In the genomic region with DNA sequence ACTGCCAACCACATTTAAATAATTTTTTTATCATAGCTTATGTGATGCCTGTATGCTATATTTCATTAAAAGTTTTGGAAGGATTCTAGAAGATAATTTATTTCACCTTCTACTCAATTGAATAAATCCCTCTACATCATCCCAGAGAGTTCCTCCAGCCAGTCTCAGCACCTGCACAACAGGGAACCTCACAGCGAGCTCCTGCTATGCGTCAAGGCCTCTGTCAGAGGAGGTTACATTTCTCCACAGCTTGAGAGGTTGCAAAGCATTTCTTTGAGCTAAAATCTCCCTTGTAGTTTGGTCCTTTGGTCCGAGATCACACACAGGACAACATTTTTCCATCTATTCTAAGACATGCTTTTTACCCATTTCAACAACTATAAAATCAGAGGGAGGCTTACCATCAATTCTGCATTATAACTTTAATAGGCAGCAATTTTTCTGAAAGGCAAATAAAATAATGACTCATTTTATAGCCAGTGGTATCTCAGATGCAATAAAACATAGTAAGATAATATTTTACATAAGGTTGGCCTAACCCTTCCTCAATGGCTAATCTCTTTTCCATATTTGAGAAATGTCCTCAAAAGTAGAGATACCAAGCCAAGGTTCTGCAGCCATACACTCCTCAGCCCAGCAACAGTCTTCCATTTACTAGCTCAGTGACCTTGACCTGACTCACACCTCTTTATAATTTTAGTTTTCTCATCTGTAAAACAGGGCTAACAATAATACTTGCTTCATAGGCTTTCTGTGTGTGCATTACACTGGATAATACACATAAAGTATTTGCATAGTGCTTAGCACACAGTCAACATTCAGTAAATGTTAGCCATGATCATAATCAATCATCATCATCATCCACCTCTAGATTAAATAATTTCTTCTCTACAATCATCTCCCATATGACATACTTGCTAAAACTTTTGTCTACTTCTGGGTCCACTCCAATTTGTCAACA, we compare ENCODE assay signal across 1 cellular context.
TF ChIP-seq lines count a peak whose summit lies in the region.

No MANE protein-coding gene starts in this region.

TF ChIP-seq in HEK293, 187 proteins besides CTCF, POLR2A, EP300 and RAD21 (continued from another document and continues in another):
- no peak for TF ChIP-seq ZNF449 (tag by site-specific recombination; IDR thresholded peaks at IDR 0.05)
- TF ChIP-seq ZBTB17 (tag by site-specific recombination; IDR thresholded peaks at IDR 0.05): 0 out of 2 replicates have a peak, but pooled peaks have one; percentile 19
- TF ChIP-seq BCL11A (tag by site-specific recombination; IDR thresholded peaks at IDR 0.05; ENCODE audit: low read depth): no peak
- no peak for TF ChIP-seq ZBTB8A (tag by site-specific recombination; IDR thresholded peaks at IDR 0.05)
- no peak for TF ChIP-seq ZNF404 (tag by site-specific recombination; IDR thresholded peaks at IDR 0.05)
- TF ChIP-seq ZFHX2 (tag by site-specific recombination; conservative IDR thresholded peaks at IDR 0.05): no peak
- TF ChIP-seq ZNF350 (tag by site-specific recombination; IDR thresholded peaks at IDR 0.05): no peak
- no peak for TF ChIP-seq ZNF394 (tag by site-specific recombination; IDR thresholded peaks at IDR 0.05; ENCODE audit: borderline replicate concordance)
- TF ChIP-seq, protein P1, sequence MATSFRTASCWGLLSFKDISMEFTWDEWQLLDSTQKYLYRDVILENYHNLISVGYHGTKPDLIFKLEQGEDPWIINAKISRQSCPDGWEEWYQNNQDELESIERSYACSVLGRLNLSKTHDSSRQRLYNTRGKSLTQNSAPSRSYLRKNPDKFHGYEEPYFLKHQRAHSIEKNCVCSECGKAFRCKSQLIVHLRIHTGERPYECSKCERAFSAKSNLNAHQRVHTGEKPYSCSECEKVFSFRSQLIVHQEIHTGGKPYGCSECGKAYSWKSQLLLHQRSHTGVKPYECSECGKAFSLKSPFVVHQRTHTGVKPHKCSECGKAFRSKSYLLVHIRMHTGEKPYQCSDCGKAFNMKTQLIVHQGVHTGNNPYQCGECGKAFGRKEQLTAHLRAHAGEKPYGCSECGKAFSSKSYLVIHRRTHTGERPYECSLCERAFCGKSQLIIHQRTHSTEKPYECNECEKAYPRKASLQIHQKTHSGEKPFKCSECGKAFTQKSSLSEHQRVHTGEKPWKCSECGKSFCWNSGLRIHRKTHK (tag by site-specific recombination; IDR thresholded peaks at IDR 0.05): no peak
- no peak for TF ChIP-seq SP3 (tag by site-specific recombination; IDR thresholded peaks at IDR 0.05)
- no peak for TF ChIP-seq ZNF585B (tag by site-specific recombination; IDR thresholded peaks at IDR 0.05)
- TF ChIP-seq TRIM28 (IDR thresholded peaks at IDR 0.05; ENCODE audit: borderline replicate concordance, low read length): no peak
- TF ChIP-seq, protein P2, sequence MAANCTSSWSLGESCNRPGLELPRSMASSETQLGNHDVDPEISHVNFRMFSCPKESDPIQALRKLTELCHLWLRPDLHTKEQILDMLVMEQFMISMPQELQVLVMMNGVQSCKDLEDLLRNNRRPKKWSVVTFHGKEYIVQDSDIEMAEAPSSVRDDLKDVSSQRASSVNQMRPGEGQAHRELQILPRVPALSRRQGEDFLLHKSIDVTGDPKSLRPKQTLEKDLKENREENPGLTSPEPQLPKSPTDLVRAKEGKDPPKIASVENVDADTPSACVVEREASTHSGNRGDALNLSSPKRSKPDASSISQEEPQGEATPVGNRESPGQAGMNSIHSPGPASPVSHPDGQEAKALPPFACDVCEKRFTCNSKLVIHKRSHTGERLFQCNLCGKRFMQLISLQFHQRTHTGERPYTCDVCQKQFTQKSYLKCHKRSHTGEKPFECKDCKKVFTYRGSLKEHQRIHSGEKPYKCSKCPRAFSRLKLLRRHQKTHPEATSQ (tag by site-specific recombination; IDR thresholded peaks at IDR 0.05): no peak
- TF ChIP-seq ZNF701 (tag by site-specific recombination; IDR thresholded peaks at IDR 0.05): no peak
- peak; percentile 89 for TF ChIP-seq PRDM6 (tag by site-specific recombination; IDR thresholded peaks at IDR 0.05)
- 0 out of 2 replicates have a peak, but pooled peaks have one; percentile 13 for TF ChIP-seq ZNF121 (tag by site-specific recombination; IDR thresholded peaks at IDR 0.05)
- no peak for TF ChIP-seq ZNF571 (tag by site-specific recombination; IDR thresholded peaks at IDR 0.05)
- TF ChIP-seq ZNF707 (tag by site-specific recombination; IDR thresholded peaks at IDR 0.05): no peak
- no peak for TF ChIP-seq ZNF37A (tag by site-specific recombination; IDR thresholded peaks at IDR 0.05)
- 0 out of 2 replicates have a peak, but pooled peaks have one; percentile 7 for TF ChIP-seq MZF1 (tag by site-specific recombination; IDR thresholded peaks at IDR 0.05; ENCODE audit: borderline replicate concordance)
- no peak for TF ChIP-seq ZNF510 (tag by site-specific recombination; IDR thresholded peaks at IDR 0.05; ENCODE audit: insufficient replicate concordance)
- TF ChIP-seq ZBTB21 (tag by site-specific recombination; IDR thresholded peaks at IDR 0.05): no peak
- peak; percentile 60 for TF ChIP-seq FEZF1 (tag by site-specific recombination; IDR thresholded peaks at IDR 0.05)
- no peak for TF ChIP-seq ZNF157 (tag by site-specific recombination; IDR thresholded peaks at IDR 0.05)
- TF ChIP-seq, protein P3, sequence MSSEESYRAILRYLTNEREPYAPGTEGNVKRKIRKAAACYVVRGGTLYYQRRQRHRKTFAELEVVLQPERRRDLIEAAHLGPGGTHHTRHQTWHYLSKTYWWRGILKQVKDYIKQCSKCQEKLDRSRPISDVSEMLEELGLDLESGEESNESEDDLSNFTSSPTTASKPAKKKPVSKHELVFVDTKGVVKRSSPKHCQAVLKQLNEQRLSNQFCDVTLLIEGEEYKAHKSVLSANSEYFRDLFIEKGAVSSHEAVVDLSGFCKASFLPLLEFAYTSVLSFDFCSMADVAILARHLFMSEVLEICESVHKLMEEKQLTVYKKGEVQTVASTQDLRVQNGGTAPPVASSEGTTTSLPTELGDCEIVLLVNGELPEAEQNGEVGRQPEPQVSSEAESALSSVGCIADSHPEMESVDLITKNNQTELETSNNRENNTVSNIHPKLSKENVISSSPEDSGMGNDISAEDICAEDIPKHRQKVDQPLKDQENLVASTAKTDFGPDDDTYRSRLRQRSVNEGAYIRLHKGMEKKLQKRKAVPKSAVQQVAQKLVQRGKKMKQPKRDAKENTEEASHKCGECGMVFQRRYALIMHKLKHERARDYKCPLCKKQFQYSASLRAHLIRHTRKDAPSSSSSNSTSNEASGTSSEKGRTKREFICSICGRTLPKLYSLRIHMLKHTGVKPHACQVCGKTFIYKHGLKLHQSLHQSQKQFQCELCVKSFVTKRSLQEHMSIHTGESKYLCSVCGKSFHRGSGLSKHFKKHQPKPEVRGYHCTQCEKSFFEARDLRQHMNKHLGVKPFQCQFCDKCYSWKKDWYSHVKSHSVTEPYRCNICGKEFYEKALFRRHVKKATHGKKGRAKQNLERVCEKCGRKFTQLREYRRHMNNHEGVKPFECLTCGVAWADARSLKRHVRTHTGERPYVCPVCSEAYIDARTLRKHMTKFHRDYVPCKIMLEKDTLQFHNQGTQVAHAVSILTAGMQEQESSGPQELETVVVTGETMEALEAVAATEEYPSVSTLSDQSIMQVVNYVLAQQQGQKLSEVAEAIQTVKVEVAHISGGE (tag by site-specific recombination; conservative IDR thresholded peaks at IDR 0.05; ENCODE audit: low read depth): no peak
- TF ChIP-seq ZNF214 (tag by site-specific recombination; IDR thresholded peaks at IDR 0.05; ENCODE audit: borderline replicate concordance): no peak
- peak; percentile 7; the same call in 1 of the 2 replicates for TF ChIP-seq ZSCAN4 (tag by site-specific recombination; IDR thresholded peaks at IDR 0.05)
- TF ChIP-seq ZNF423 (tag by site-specific recombination; IDR thresholded peaks at IDR 0.05): no peak
- TF ChIP-seq IKZF3 (tag by site-specific recombination; IDR thresholded peaks at IDR 0.05): peak; percentile 14; the same call in 1 of the 2 replicates
- TF ChIP-seq KLF9 (tag by site-specific recombination; IDR thresholded peaks at IDR 0.05; ENCODE audit: low read depth): no peak
- peak; percentile 55 for TF ChIP-seq ZXDB (tag by site-specific recombination; IDR thresholded peaks at IDR 0.05)
- TF ChIP-seq ZNF398 (tag by site-specific recombination; IDR thresholded peaks at IDR 0.05): no peak
- TF ChIP-seq ZNF140 (tag by site-specific recombination; IDR thresholded peaks at IDR 0.05): no peak
- TF ChIP-seq PRDM2 (tag by site-specific recombination; IDR thresholded peaks at IDR 0.05; ENCODE audit: borderline replicate concordance): no peak
